8 cellular contexts compared by ENCODE assay signal in genomic region chr1:205775717-205776056, GRCh38.
A peak's percentile ranks its signal among the peaks of the same experiment; 100 is the strongest.
DNase-seq lines count a peak whose midpoint lies in the region; ATAC-seq and TF ChIP-seq lines count a peak whose summit lies in the region.

No MANE protein-coding gene starts in this region.

- POLR2A ChIA-PET in HEK293T (lab: Yijun Ruan, JAX), result no interaction called here

- no peak overlapping the region for H3K9ac ChIP-seq in iPS-20b (ENCODE audit: low read depth, low read length)
- H3K9ac ChIP-seq in subcutaneous abdominal adipose tissue (ENCODE audit: low read length in 5 of 5), result peak overlapping the region in 4 of 5 donors; percentile 52 to 87 (median 74)

- peak overlapping the region; percentile 87; the same call in 1 of the 2 replicates for H3K4me3 ChIP-seq in iPS-20b (ENCODE audit: low read length)
- H3K4me3 ChIP-seq in subcutaneous abdominal adipose tissue (ENCODE audit: low read depth in 1 of 5, low read length in 5 of 5), result peak overlapping the region; percentile 84 to 91 (median 87)

- no peak for ATAC-seq in HG02840 (IDR thresholded peaks at IDR 0.05; ENCODE audit: low FRiP score, unreplicated experiment)
- no peak for ATAC-seq in HG03108 (IDR thresholded peaks at IDR 0.05; ENCODE audit: unreplicated experiment)

- DNase-seq in SKM-1 treated with dmso at 0.1 percent for 144 hours (lab: John Stamatoyannopoulos, UW; ENCODE audit: unreplicated experiment), result peak; percentile 52
- DNase-seq in SKM-1 (lab: John Stamatoyannopoulos, UW; ENCODE audit: unreplicated experiment), result no peak
- DNase-seq in amniotic epithelial cell (ENCODE audit: low read depth), result peak; percentile 78
- DNase-seq in HEK293T (ENCODE audit: extremely low spot score), result no peak

- H3K9me3 ChIP-seq in iPS-20b (ENCODE audit: insufficient read depth, low read depth, low read length) (no peaks in the 10 kb centered on the region), subcutaneous abdominal adipose tissue (ENCODE audit: control insufficient read depth in 5 of 5, low read length in 5 of 5) (no peaks in the 10 kb centered on the region)

- H3K27ac ChIP-seq in iPS-20b (ENCODE audit: low read length), result no peak overlapping the region
- peak overlapping the region; percentile 84 for H3K27ac ChIP-seq in subcutaneous abdominal adipose tissue (ENCODE audit: low read depth, low read length)

- H3K36me3 ChIP-seq in iPS-20b (ENCODE audit: insufficient read depth, low read depth, low read length), result no peaks in the 10 kb centered on the region
- peaks cover 0 to 8% (median 0%) of the 10 kb centered on the region in 5 donors for H3K36me3 ChIP-seq in subcutaneous abdominal adipose tissue (ENCODE audit: control insufficient read depth in 5 of 5, insufficient read depth in 5 of 5, low read length in 5 of 5)

- H3K4me1 ChIP-seq in iPS-20b (ENCODE audit: insufficient read depth, low read length), result peaks cover 4% of the 10 kb centered on the region; the same call in 1 of the 2 replicates
- peaks cover 8 to 23% (median 21%) of the 10 kb centered on the region in 5 donors for H3K4me1 ChIP-seq in subcutaneous abdominal adipose tissue (ENCODE audit: control insufficient read depth in 5 of 5, insufficient read depth in 5 of 5, low read length in 5 of 5)

- CTCF ChIA-PET in HEK293T (lab: Yijun Ruan, JAX), result interaction anchor here (1.7 kb wide), 1 partner anchor 16 kb away, joined by 4 read pairs; no protein-coding TSS in a partner anchor

- H3K27me3 ChIP-seq in iPS-20b (ENCODE audit: insufficient read depth, low read length), result peaks cover 42% of the 10 kb centered on the region
- no peaks in the 10 kb centered on the region for H3K27me3 ChIP-seq in subcutaneous abdominal adipose tissue (ENCODE audit: control insufficient read depth in 5 of 5, insufficient read depth in 4 of 5, low read length in 5 of 5)

TF ChIP-seq in HEK293T, 16 proteins besides CTCF, POLR2A, EP300 and RAD21:
- no peak for TF ChIP-seq ZNF384 (IDR thresholded peaks at IDR 0.05)
- TF ChIP-seq CTBP1 (IDR thresholded peaks at IDR 0.05; ENCODE audit: borderline replicate concordance), result no peak
- no peak for TF ChIP-seq SUZ12 (IDR thresholded peaks at IDR 0.05)

Comparison
In these comparisons a context has a peak if more than half of its experiments do, and no peak if none do; other contexts are left out.
1. DNase-seq: peak in SKM-1 treated with dmso at 0.1 percent for 144 hours (single experiment) and amniotic epithelial cell (single experiment); none in SKM-1 (single experiment) and HEK293T (single experiment).